ENCODE assay signal across 33 cellular contexts in the genomic region with DNA sequence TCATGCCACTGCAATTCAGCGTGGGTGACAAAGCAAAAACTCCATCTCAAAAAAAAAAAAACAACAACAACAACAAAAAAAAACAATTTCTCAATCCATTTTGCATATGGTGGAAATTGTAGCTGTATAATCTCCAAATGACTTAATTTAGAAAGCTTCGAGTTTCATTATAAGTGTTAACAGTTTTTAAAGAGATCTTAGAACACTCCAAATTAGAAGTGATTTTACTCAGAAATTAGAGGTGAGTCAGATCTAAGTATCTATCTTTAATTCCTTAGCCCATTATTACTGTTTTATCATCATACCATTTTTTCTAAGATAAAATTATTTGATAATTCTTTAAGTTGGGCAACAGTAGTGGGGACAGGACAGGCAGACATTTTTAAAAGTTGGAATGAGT.
A peak's percentile ranks its signal among the peaks of the same experiment; 100 is the strongest.
DNase-seq lines count a peak whose midpoint lies in the region; ATAC-seq and TF ChIP-seq lines count a peak whose summit lies in the region.
"Had no signal": no experiment of that assay in that cellular context is flagged by ENCODE, and none has a peak within 500 bp of the region (broad histone marks: within the 10 kb centered on the region; RNA-seq: fewer than 3 reads in every experiment).

No MANE protein-coding gene starts in this region.

- no peaks in the 10 kb centered on the region for H3K27me3 Mint-ChIP-seq in memory B cell
- H3K27me3 Mint-ChIP-seq: activated B cell treated with CpG ODN at 0.5 μM for 24 hours; activated CD4-positive, alpha-beta memory T cell treated with anti-CD3 and anti-CD28 coated beads for 36 hours; activated naive CD8-positive, alpha-beta T cell treated with anti-CD3 and anti-CD28 coated beads for 36 hours; naive thymus-derived CD4-positive, alpha-beta T cell had no signal

- H3K9me3 Mint-ChIP-seq in memory B cell, result peaks cover 15% of the 10 kb centered on the region

- H3K27ac Mint-ChIP-seq in memory B cell, result peak overlapping the region; percentile 32
- H3K27ac Mint-ChIP-seq: activated B cell treated with CpG ODN at 0.5 μM for 24 hours; activated CD4-positive, alpha-beta memory T cell treated with anti-CD3 and anti-CD28 coated beads for 36 hours; activated naive CD8-positive, alpha-beta T cell treated with anti-CD3 and anti-CD28 coated beads for 36 hours; T-helper 1 cell treated with Interleukin-12 subunit alpha and Interleukin-12 subunit beta and Interleukin-4 antibody, amounts not matched to agents 30 μg/mL and 1 μg/mL, for 36 hours had no signal

- peaks cover 11% of the 10 kb centered on the region for H3K4me1 Mint-ChIP-seq in memory B cell

- ATAC-seq in GM18517 (IDR thresholded peaks at IDR 0.05; ENCODE audit: unreplicated experiment) (peak; percentile 53), HG02852 (IDR thresholded peaks at IDR 0.05; ENCODE audit: unreplicated experiment) (peak; percentile 80), memory B cell (ENCODE audit: low read depth) (no peak)
- ATAC-seq: lower lobe of right lung; naive thymus-derived CD4-positive, alpha-beta T cell; PC-3; psoas muscle; SK-N-SH treated with all-trans-retinoic acid at 6 μM for 48 hours had no signal

- no peak overlapping the region for H3K4me3 Mint-ChIP-seq in memory B cell
- H3K4me3 Mint-ChIP-seq: activated B cell treated with CpG ODN at 0.5 μM for 24 hours; activated CD4-positive, alpha-beta memory T cell treated with anti-CD3 and anti-CD28 coated beads for 36 hours; activated naive CD8-positive, alpha-beta T cell treated with anti-CD3 and anti-CD28 coated beads for 36 hours; naive thymus-derived CD4-positive, alpha-beta T cell; T-helper 1 cell treated with Interleukin-12 subunit alpha and Interleukin-12 subunit beta and Interleukin-4 antibody, amounts not matched to agents 30 μg/mL and 1 μg/mL, for 36 hours had no signal

- H3K36me3 Mint-ChIP-seq in memory B cell, result peaks cover 47% of the 10 kb centered on the region

- DNase-seq in GM10266 (ENCODE audit: extremely low spot score), result peak; percentile 4
- no peak for DNase-seq in memory B cell (ENCODE audit: low spot score in 2 of 2)
- no peak for DNase-seq in AG08395 (ENCODE audit: low spot score)
- DNase-seq in SHP77 (lab: John Stamatoyannopoulos, UW), result no peak
- DNase-seq in DMS79 treated with DMSO at 0.1 percent for 48 hours (lab: John Stamatoyannopoulos, UW), result no peak
- DNase-seq: activated B cell treated with CpG ODN at 0.5 μM for 24 hours; activated CD4-positive, alpha-beta memory T cell treated with anti-CD3 and anti-CD28 coated beads for 36 hours; activated effector memory CD4-positive, alpha-beta T cell treated with Interleukin-2 at 50 U/mL for 16 hours; activated naive CD8-positive, alpha-beta T cell treated with anti-CD3 and anti-CD28 coated beads for 36 hours; aorta; C1 segment of cervical spinal cord; colonic mucosa; COR-L47; effector CD4-positive, alpha-beta T cell; GDM1; H7; hippocampal formation; IMR-90; lower lobe of right lung; naive thymus-derived CD4-positive, alpha-beta T cell; NCI-H1417 treated with DMSO at 0.1 percent for 48 hours; NCI-H2081; NCI-H2227 treated with DMSO at 0.1 percent for 48 hours; NCI-H526 treated with DMSO at 0.1 percent for 48 hours; PC-3; psoas muscle; sigmoid colon; stimulated activated CD4-positive, alpha-beta T cell treated with anti-CD3 and anti-CD28 coated beads, Interleukin-12 subunit alpha, Interleukin-12 subunit beta, amount 100 ng/mL, for 4 hours; stimulated activated CD4-positive, alpha-beta T cell treated with anti-CD3 and anti-CD28 coated beads, Interleukin-2, amount 100 ng/mL, for 48 hours had no signal

- no peak for TF ChIP-seq CTCF in GM10266 (IDR thresholded peaks at IDR 0.05; ENCODE audit: control insufficient read depth, insufficient read depth, low read depth, missing control alignments)
